Comparison of ENCODE assay signal across 34 cellular contexts in the genomic region with DNA sequence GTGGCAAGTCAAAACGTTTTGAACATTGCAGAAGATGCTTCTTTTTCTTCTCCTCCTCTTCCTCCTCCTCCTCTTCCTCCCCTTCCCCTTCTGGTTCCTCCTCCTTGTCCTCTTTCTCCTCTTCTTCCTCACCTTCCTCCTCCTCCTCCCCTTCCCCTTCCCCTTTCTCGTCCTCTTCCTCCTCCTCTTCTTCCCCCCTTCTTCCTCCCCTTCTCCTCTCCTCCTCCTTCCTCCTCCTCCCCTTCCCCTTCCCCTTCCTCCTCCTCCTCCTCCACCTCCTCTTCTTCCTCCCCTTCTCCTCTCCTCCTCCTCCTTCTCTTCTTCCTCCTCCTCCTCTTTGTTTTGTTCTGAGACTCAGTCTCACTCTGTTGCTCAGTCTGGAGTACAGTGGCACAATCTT.
"Had no signal": no experiment of that assay in that cellular context is flagged by ENCODE, and none has a peak within 500 bp of the region (broad histone marks: within the 10 kb centered on the region; RNA-seq: fewer than 3 reads in every experiment).

No MANE protein-coding gene starts in this region.

- DNase-seq: activated effector memory CD4-positive, alpha-beta T cell treated with anti-CD3 and anti-CD28 coated beads, Interleukin-2, amount 50 U/mL, for 16 hours; activated effector memory CD4-positive, alpha-beta T cell treated with Interleukin-2 at 50 U/mL for 16 hours; activated gamma-delta T cell; activated gamma-delta T cell treated with Interleukin-2 at 50 U/mL for 16 hours; activated naive CD4-positive, alpha-beta T cell; activated naive CD4-positive, alpha-beta T cell treated with anti-CD3 and anti-CD28 coated beads for 36 hours; activated naive CD4-positive, alpha-beta T cell treated with anti-CD3 and anti-CD28 coated beads, Interleukin-2, amount 10 ng/mL, durations not matched to agents 7 days and 5 days; activated naive CD4-positive, alpha-beta T cell treated with anti-CD3 and anti-CD28 coated beads, Interleukin-2, amount 50 U/mL, for 16 hours; activated naive CD4-positive, alpha-beta T cell treated with Interleukin-2 at 50 U/mL for 16 hours; activated naive CD8-positive, alpha-beta T cell treated with anti-CD3 and anti-CD28 coated beads for 36 hours; activated naive CD8-positive, alpha-beta T cell treated with anti-CD3 and anti-CD28 coated beads, Interleukin-2, amount 10 ng/mL, durations not matched to agents 7 days and 5 days; activated naive CD8-positive, alpha-beta T cell treated with anti-CD3 and anti-CD28 coated beads, Interleukin-2, amount 50 U/mL, for 24 hours; activated T-cell treated with anti-CD3 and anti-CD28 coated beads, Interleukin-2, amount 50 U/mL, for 1 hour; activated T-cell treated with anti-CD3 and anti-CD28 coated beads, Interleukin-2, amount 50 U/mL, for 24 hours; activated T-cell treated with anti-CD3 and anti-CD28 coated beads, Interleukin-2, amount 50 U/mL, for 4 hours; activated T-cell treated with anti-CD3 and anti-CD28 coated beads, Interleukin-2, amount 50 U/mL, for 48 hours; activated T-cell treated with anti-CD3 and anti-CD28 coated beads, Interleukin-2, amount 50 U/mL, for 72 hours; adrenal gland; amniotic stem cell; amygdala; anterior cingulate cortex; aorta; body of pancreas; brain microvascular endothelial cell; caudate nucleus; central memory CD4-positive, alpha-beta T cell; cerebellar nuclear complex had no signal

- H3K4me3 ChIP-seq: adrenal gland, ascending aorta, body of pancreas, breast epithelium, cardiac muscle cell had no signal

- H3K4me1 ChIP-seq: adrenal gland, ascending aorta, body of pancreas, breast epithelium had no signal

- H3K9me3 ChIP-seq: adrenal gland, ascending aorta, body of pancreas, breast epithelium had no signal

- H3K27me3 ChIP-seq: adrenal gland, ascending aorta, body of pancreas, brain microvascular endothelial cell, breast epithelium, cardiac muscle cell had no signal

- FAIRE-seq: astrocyte, bronchial epithelial cell had no signal

- ATAC-seq: activated naive CD4-positive, alpha-beta T cell treated with anti-CD3 and anti-CD28 coated beads, Interleukin-2, amount 50 U/mL, for 72 hours; activated naive CD8-positive, alpha-beta T cell treated with anti-CD3 and anti-CD28 coated beads, Interleukin-2, amount 50 U/mL, for 24 hours; activated T-cell treated with anti-CD3 and anti-CD28 coated beads, Interleukin-2, amount 50 U/mL, for 4 hours; activated T-cell treated with anti-CD3 and anti-CD28 coated beads, Interleukin-2, amount 50 U/mL, for 72 hours; activated T-helper 17 cell treated with anti-CD3 and anti-CD28 coated beads, Interleukin-2, amount 50 U/mL, for 72 hours; body of pancreas had no signal

- H3K36me3 ChIP-seq: adrenal gland, ascending aorta, brain microvascular endothelial cell, breast epithelium, cardiac muscle cell had no signal

- H3K27ac ChIP-seq: adrenal gland, ascending aorta, body of pancreas, brain microvascular endothelial cell, breast epithelium, cardiac muscle cell had no signal
